ENCODE assay signal across 1 cellular context in the genomic region with DNA sequence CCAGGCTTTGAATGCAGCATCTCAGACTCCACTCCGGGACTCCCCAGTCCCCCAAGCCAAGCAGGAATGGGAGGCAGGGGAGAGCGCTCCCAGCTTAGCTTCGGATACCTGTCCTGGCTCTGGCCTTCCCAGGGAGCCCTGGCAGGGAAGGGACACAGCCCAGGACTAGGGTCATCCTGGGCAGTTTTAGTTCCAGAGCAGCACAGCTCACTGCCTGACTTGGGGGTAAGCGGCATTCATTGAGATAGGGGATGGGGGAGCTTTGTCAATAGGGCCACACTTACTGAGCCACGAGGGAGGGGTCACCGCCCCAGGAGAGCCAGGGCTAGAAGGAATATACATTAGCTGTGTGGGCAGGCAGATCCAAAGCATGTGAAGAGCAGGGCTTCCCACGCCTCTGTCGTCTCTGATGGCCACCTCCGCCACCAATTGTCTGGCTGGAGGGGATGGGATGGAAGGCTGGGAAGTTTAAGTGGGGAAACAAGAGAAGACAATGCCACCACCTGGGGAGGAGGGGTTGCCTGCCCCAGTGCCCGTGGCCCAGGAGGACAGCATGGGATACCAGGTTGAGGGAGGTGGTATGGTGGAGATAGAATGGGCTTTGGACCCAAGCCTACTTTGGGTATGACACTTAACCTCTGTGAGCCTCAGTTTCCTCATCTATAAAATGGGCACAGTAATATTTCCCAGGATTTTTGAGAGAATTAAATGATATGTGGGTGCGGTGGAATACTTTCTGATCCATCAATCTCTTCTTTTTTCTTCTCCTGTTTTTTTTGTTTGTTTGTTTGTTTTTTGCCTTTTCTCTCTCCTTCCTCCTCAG.
TF ChIP-seq lines count a peak whose summit lies in the region.

No MANE protein-coding gene starts in this region.

TF ChIP-seq in A549, 52 proteins besides CTCF, POLR2A, EP300 and RAD21:
- TF ChIP-seq HOXA7 (CRISPR knock-in tag; IDR thresholded peaks at IDR 0.05) (no peak), KDM1A (IDR thresholded peaks at IDR 0.05; ENCODE audit: low read depth) (peak; percentile 25; the same call in 1 of the 2 replicates), RNF2 (IDR thresholded peaks at IDR 0.05; ENCODE audit: borderline replicate concordance, low read depth) (no peak)
- TF ChIP-seq, protein P1, sequence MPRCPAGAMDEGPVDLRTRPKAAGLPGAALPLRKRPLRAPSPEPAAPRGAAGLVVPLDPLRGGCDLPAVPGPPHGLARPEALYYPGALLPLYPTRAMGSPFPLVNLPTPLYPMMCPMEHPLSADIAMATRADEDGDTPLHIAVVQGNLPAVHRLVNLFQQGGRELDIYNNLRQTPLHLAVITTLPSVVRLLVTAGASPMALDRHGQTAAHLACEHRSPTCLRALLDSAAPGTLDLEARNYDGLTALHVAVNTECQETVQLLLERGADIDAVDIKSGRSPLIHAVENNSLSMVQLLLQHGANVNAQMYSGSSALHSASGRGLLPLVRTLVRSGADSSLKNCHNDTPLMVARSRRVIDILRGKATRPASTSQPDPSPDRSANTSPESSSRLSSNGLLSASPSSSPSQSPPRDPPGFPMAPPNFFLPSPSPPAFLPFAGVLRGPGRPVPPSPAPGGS (IDR thresholded peaks at IDR 0.05), result no peak
TF ChIP-seq in A549: peak in this region for 1.
